ENCODE assay signal across 8 cellular contexts in genomic region chr12:26937863-26938659, GRCh38. TPM values are rescaled to one million over a fixed set of nuclear protein-coding genes. Genes with fewer than 3 reads are reported as not detected.
DNase-seq lines count a peak whose midpoint lies in the region; ATAC-seq, FAIRE-seq and TF ChIP-seq lines count a peak whose summit lies in the region.

TSS of gene FGFR1OP2 (plus strand) at chr12:26938470. CDS start at chr12:26954159, 15,689 bp downstream.
TSS of gene INTS13 (minus strand) at chr12:26937981. CDS start at chr12:26936803, 1,178 bp downstream.

- peaks cover 20% of the 10 kb centered on the region for H3K36me3 ChIP-seq in KOPT-K1 (ENCODE audit: insufficient read depth, low read length)
- H3K36me3 ChIP-seq in esophagus muscularis mucosa = peaks cover 0 to 5% (median 0%) of the 10 kb centered on the region in 4 donors

- H3K9me3 Mint-ChIP-seq in activated T-cell treated with anti-CD3 and anti-CD28 coated beads, Interleukin-2, amount 50 U/mL, for 72 hours = no peaks in the 10 kb centered on the region

- peaks cover 76% of the 10 kb centered on the region for H3K4me1 Mint-ChIP-seq in activated T-cell treated with anti-CD3 and anti-CD28 coated beads, Interleukin-2, amount 50 U/mL, for 72 hours (ENCODE audit: low read depth)

- H3K27me3 Mint-ChIP-seq in activated T-cell treated with anti-CD3 and anti-CD28 coated beads, Interleukin-2, amount 50 U/mL, for 72 hours (ENCODE audit: low read depth) = no peaks in the 10 kb centered on the region

- peak within 1 kb of the TSS; percentile 98 to 99 for H3K4me3 Mint-ChIP-seq in activated T-cell treated with anti-CD3 and anti-CD28 coated beads, Interleukin-2, amount 50 U/mL, for 72 hours

- intact Hi-C loops in esophagus muscularis mucosa (cut with DNase I) = loop anchor here (5.0 to 10.0 kb wide), 3 partner anchors 74 to 369 kb away; partner anchors contain the start of gene TM7SF3

- H3K27me3 ChIP-seq in esophagus muscularis mucosa = no peaks in the 10 kb centered on the region

- peak; percentile 66 for FAIRE-seq in RCC 7860 (lab: Jason Lieb, UNC)

- H3K9me3 ChIP-seq in KOPT-K1 (ENCODE audit: insufficient read depth, low read length, poor library complexity, severe bottlenecking) (no peaks in the 10 kb centered on the region), esophagus muscularis mucosa (no peaks in the 10 kb centered on the region)

- under 1% methylated on average over 43 of the region's 66 CpGs for WGBS in esophagus muscularis mucosa

- TF ChIP-seq EP300 in esophagus muscularis mucosa (IDR thresholded peaks at IDR 0.05) = no peak

- peak within 1 kb of the TSS; percentile 98 for H3K27ac Mint-ChIP-seq in activated T-cell treated with anti-CD3 and anti-CD28 coated beads, Interleukin-2, amount 50 U/mL, for 72 hours

- peak; percentile 84 for ATAC-seq in GM21786 (IDR thresholded peaks at IDR 0.05; ENCODE audit: unreplicated experiment)
- peak; percentile 91 to 93 for ATAC-seq in activated T-cell treated with anti-CD3 and anti-CD28 coated beads, Interleukin-2, amount 50 U/mL, for 72 hours (replicated peaks in 1 of 2)

- DNase-seq in DMS79 (lab: John Stamatoyannopoulos, UW) (peak; percentile 96), RCC 7860 (ENCODE audit: low spot score) (peak; percentile 94), esophagus muscularis mucosa (ENCODE audit: extremely low spot score) (peak; percentile 98), myocyte (ENCODE audit: low read depth) (peak; percentile 100)
- DNase-seq in activated T-cell treated with anti-CD3 and anti-CD28 coated beads, Interleukin-2, amount 50 U/mL, for 72 hours = peak; percentile 96 to 99
- DNase-seq in stimulated activated CD8-positive, alpha-beta memory T cell treated with anti-CD3 and anti-CD28 coated beads, Interleukin-7, amount 100 ng/mL, for 48 hours (ENCODE audit: extremely low read depth in 1 of 2, low read depth in 1 of 2) = peak; percentile 89 to 98

- TF ChIP-seq POLR2A in esophagus muscularis mucosa (IDR thresholded peaks at IDR 0.05; ENCODE audit: low read depth) = peak; percentile 95

- H3K27ac ChIP-seq in KOPT-K1 (ENCODE audit: low read depth, low read length, poor library complexity, severe bottlenecking) (peak within 1 kb of the TSS; percentile 87), esophagus muscularis mucosa (replicated peaks in 1 of 4) (peak within 1 kb of the TSS; percentile 94 to 97 (median 96))

- H3K4me3 ChIP-seq in esophagus muscularis mucosa = peak within 1 kb of the TSS; percentile 89 to 96 (median 93)

- peaks cover 40 to 67% (median 63%) of the 10 kb centered on the region in 4 donors for H3K4me1 ChIP-seq in esophagus muscularis mucosa

- peak in 1 of 3 experiments; percentile 18 for TF ChIP-seq CTCF in esophagus muscularis mucosa (IDR thresholded peaks at IDR 0.05)

- H3K36me3 Mint-ChIP-seq in activated T-cell treated with anti-CD3 and anti-CD28 coated beads, Interleukin-2, amount 50 U/mL, for 72 hours (ENCODE audit: insufficient read depth in 2 of 2) = peaks cover 11 to 15% of the 10 kb centered on the region in 2 donors

RNA-seq across cellular contexts. Expression of gene FGFR1OP2, which starts in this region (rescaled TPM):
- 10 to 100 TPM; 38.0 to 41.0 TPM for total RNA-seq in activated T-cell treated with anti-CD3 and anti-CD28 coated beads, Interleukin-2, amount 50 U/mL, for 72 hours
- total RNA-seq in esophagus muscularis mucosa (10 to 100 TPM; 52.7 to 65.9 (median 59.4) TPM), myocyte (55.0 and 62.0 TPM in 2 replicates)
- polyA plus RNA-seq in myocyte (2012) = 24.6 TPM

RNA-seq across cellular contexts. Expression of gene INTS13, which starts in this region (rescaled TPM):
- total RNA-seq in activated T-cell treated with anti-CD3 and anti-CD28 coated beads, Interleukin-2, amount 50 U/mL, for 72 hours = 10 to 100 TPM; 35.2 to 45.8 TPM
- total RNA-seq in esophagus muscularis mucosa (10 to 100 TPM; 14.2 to 24.9 (median 22.7) TPM), myocyte (51.1 and 70.4 TPM in 2 replicates)
- polyA plus RNA-seq in myocyte (2012) = 12.2 TPM

Comparison
In these comparisons a context has a peak if more than half of its experiments do, and no peak if none do; other contexts are left out.
1. Peak in every context shown above with its lines: DNase-seq, ATAC-seq, H3K4me3 ChIP-seq and H3K27ac ChIP-seq.